In the genomic region with DNA sequence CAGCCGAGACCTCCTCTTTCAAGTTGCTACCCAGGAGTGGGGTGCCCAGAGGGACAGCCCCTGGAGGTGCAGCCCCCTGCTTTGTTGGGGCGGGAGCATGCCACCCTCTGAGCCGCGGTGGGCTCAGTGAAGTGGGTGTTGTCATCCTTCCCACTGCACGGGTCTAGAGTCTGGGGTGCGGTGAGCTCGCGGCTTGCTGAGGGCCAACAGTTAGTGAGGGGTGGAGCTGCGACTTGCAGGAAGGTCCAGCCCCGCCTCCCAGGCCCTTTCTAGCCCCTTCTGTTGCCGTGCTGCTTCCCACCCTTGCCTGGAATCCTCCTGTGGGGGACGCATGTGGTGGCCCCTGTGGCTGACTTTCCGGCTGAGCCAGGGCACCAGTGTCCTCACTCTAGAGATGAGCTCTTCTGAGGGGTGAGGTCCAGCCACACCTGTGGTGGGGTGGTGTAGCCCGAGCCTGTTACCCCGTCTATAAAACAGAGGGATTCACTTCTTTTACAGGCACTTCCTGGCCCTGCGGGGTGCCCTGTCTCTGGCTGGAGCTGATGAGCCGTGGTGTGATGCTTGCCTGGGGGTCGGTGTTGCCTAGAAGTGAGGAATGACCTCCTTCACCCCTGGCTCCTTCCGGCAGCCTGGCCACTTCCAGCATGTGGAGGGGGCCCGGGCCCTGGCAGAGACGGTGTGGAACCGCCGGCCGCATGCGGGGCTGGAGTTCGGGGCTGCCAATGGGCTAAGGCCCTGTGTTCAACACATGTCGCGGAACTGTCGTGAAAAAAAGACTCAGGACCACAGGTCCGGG, we compare ENCODE assay signal across 1 cellular context.
TF ChIP-seq lines count a peak whose summit lies in the region.

No MANE protein-coding gene starts in this region.

TF ChIP-seq in Ishikawa, 13 proteins besides CTCF, POLR2A, EP300 and RAD21 (continued from another document):
- TF ChIP-seq REST (IDR thresholded peaks at IDR 0.05; ENCODE audit: low read depth): no peak
